8 cellular contexts compared by ENCODE assay signal in the genomic region with DNA sequence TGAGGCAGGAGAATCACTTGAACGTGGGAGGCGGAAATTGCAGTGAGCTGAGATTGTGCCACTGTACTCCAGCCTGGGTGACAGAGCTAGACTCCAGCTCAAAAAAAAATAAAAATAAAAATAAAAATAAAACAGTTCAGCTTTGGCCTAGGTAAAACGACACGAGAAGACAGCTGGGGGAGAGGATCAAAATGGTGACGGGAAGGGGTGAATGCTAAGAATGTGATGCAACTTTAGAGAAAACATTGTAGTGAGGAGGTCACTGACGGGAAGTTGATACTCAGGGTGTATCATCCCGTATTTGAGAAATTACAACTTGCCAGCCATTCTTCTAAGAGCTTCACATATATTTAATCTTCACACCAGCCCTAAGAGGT. TPM values are rescaled to one million over a fixed set of nuclear protein-coding genes. Genes with fewer than 3 reads are reported as not detected.
DNase-seq lines count a peak whose midpoint lies in the region; ATAC-seq, FAIRE-seq and TF ChIP-seq lines count a peak whose summit lies in the region.

No MANE protein-coding gene starts in this region.

- ATAC-seq in HG03432 (IDR thresholded peaks at IDR 0.05; ENCODE audit: unreplicated experiment) = no peak

- no peak for TF ChIP-seq CTCF in Caco-2 (IDR thresholded peaks at IDR 0.05; ENCODE audit: insufficient read depth in 1 of 2, low read depth in 1 of 2, low read length in 1 of 2, severe bottlenecking in 1 of 2, unreplicated experiment in 1 of 2)
- no peak for TF ChIP-seq CTCF in OCI-LY1 (IDR thresholded peaks at IDR 0.05; ENCODE audit: low read length)
- no peak for TF ChIP-seq CTCF in endothelial cell of umbilical vein (IDR thresholded peaks at IDR 0.05; ENCODE audit: extremely low read depth in 1 of 2, insufficient read depth in 1 of 2, low read depth in 1 of 2, low read length in 2 of 2)
- no peak for TF ChIP-seq CTCF in ovary (IDR thresholded peaks at IDR 0.05)

- TF ChIP-seq EP300 in ovary (IDR thresholded peaks at IDR 0.05) = no peak

- TF ChIP-seq POLR2A in endothelial cell of umbilical vein (IDR thresholded peaks at IDR 0.05; ENCODE audit: low read depth, low read length) = no peak
- no peak for TF ChIP-seq POLR2A in ovary (IDR thresholded peaks at IDR 0.05)

- 66 to 69% (median 66%) methylated on average over 7 of the region's 7 CpGs for WGBS in ovary, 3 donors

- H3K9me1 ChIP-seq in endothelial cell of umbilical vein (replicated peaks; ENCODE audit: control insufficient read depth, extremely low read depth, insufficient read depth, low read length) = no peaks in the 10 kb centered on the region

- H2AFZ ChIP-seq in OCI-LY1 (ENCODE audit: low read length) (no peak overlapping the region), endothelial cell of umbilical vein (ENCODE audit: low read depth, low read length) (no peak overlapping the region)

- BruUV-seq in Caco-2 (replicated peaks; lab: Mats Ljungman, UMichigan) (no TSS peak), endothelial cell of umbilical vein (replicated peaks; lab: Mats Ljungman, UMichigan) (TSS peak; percentile 13)

- H3K79me2 ChIP-seq in OCI-LY1 (ENCODE audit: insufficient read depth, low read length) (no peaks in the 10 kb centered on the region), endothelial cell of umbilical vein (ENCODE audit: control insufficient read depth, insufficient read depth, low read length) (no peaks in the 10 kb centered on the region)

- peak overlapping the region; percentile 86 for H3K9ac ChIP-seq in OCI-LY1 (ENCODE audit: low read length)
- no peak overlapping the region for H3K9ac ChIP-seq in endothelial cell of umbilical vein (replicated peaks; ENCODE audit: extremely low read depth, insufficient read depth, low read length)

- FAIRE-seq in endothelial cell of umbilical vein (lab: Jason Lieb, UNC) = peak; percentile 60

- peak overlapping the region; percentile 65 for H3K27ac Mint-ChIP-seq in Caco-2 (ENCODE audit: unreplicated experiment)

- H3K4me1 Mint-ChIP-seq in Caco-2 (ENCODE audit: low read depth, unreplicated experiment) = no peaks in the 10 kb centered on the region

- H3K4me3 ChIP-seq in Caco-2 (ENCODE audit: low read depth, low read length) (peak overlapping the region; percentile 83), OCI-LY1 (ENCODE audit: low read depth, low read length, poor library complexity, severe bottlenecking) (peak overlapping the region; percentile 88), endothelial cell of umbilical vein (replicated peaks in 1 of 3; ENCODE audit: insufficient read depth in 1 of 3, low read depth in 1 of 3, low read length in 3 of 3) (peak overlapping the region in 2 of 3 experiments; percentile 67 to 73), ovary (peak overlapping the region; percentile 90)

- H3K4me1 ChIP-seq in Caco-2 (no peaks in the 10 kb centered on the region), OCI-LY1 (ENCODE audit: insufficient read depth, low read length, severe bottlenecking) (peaks cover 8% of the 10 kb centered on the region), endothelial cell of umbilical vein (ENCODE audit: control insufficient read depth, extremely low read depth, insufficient read depth, low read length) (peaks cover 6% of the 10 kb centered on the region), ovary (ENCODE audit: insufficient read depth) (no peaks in the 10 kb centered on the region)

- peak overlapping the region; percentile 72 for H3K4me3 Mint-ChIP-seq in Caco-2 (ENCODE audit: unreplicated experiment)

- H3K9me3 ChIP-seq in Caco-2 (no peaks in the 10 kb centered on the region), OCI-LY1 (ENCODE audit: low read length) (no peaks in the 10 kb centered on the region), endothelial cell of umbilical vein (replicated peaks; ENCODE audit: control insufficient read depth, insufficient read depth, low read length) (no peaks in the 10 kb centered on the region), ovary (no peaks in the 10 kb centered on the region)

- no peaks in the 10 kb centered on the region for H4K20me1 ChIP-seq in OCI-LY1 (ENCODE audit: insufficient read depth, low read length)
- no peaks in the 10 kb centered on the region for H4K20me1 ChIP-seq in endothelial cell of umbilical vein (replicated peaks; ENCODE audit: control insufficient read depth, extremely low read depth, insufficient read depth, low read length)

- intact Hi-C loops in Caco-2 (cut with micrococcal nuclease; ENCODE audit: unreplicated experiment) = loop anchor here (2.0 kb wide), 1 partner anchor 24 kb away; no protein-coding TSS in a partner anchor
- intact Hi-C loops in endothelial cell of umbilical vein (cut with micrococcal nuclease) = loop anchor here (2.0 to 5.0 kb wide), 2 partner anchors 38 to 68 kb away; a partner anchor contains a TSS
- intact Hi-C loops in ovary (cut with DNase I) = no loop called here

- no peaks in the 10 kb centered on the region for H3K9me2 ChIP-seq in OCI-LY1 (ENCODE audit: low read depth, low read length)

- dilution Hi-C loops in endothelial cell of umbilical vein (cut with MboI; ENCODE audit: extremely low pct_ligation_motif_present, low sequenced_read_pairs) = no loop called here

- peaks cover 55% of the 10 kb centered on the region for H3K36me3 Mint-ChIP-seq in Caco-2 (ENCODE audit: insufficient read depth, unreplicated experiment)

- H3F3A ChIP-seq in OCI-LY1 (ENCODE audit: insufficient read depth, low read length) = no peaks in the 10 kb centered on the region

- H3K36me3 ChIP-seq in Caco-2 (ENCODE audit: control insufficient read depth, insufficient read depth, low read length) (no peaks in the 10 kb centered on the region), OCI-LY1 (ENCODE audit: insufficient read depth, low read length) (peaks cover 41% of the 10 kb centered on the region), endothelial cell of umbilical vein (ENCODE audit: control insufficient read depth in 2 of 2, extremely low read depth in 1 of 2, insufficient read depth in 2 of 2, low read length in 2 of 2) (peaks cover 10 to 27% of the 10 kb centered on the region in 2 experiments), ovary (no peaks in the 10 kb centered on the region)

- no peak overlapping the region for H3K27ac ChIP-seq in OCI-LY1 (ENCODE audit: low read depth, low read length, poor library complexity, severe bottlenecking)
- H3K27ac ChIP-seq in endothelial cell of umbilical vein (ENCODE audit: insufficient read depth, low read depth, low read length) = no peak overlapping the region
- H3K27ac ChIP-seq in ovary = peak overlapping the region in 1 of 2 donors; percentile 76

- H3K27me3 ChIP-seq in Caco-2 (replicated peaks; ENCODE audit: control insufficient read depth, insufficient read depth, low read length) = no peaks in the 10 kb centered on the region
- no peaks in the 10 kb centered on the region for H3K27me3 ChIP-seq in OCI-LY1 (ENCODE audit: insufficient read depth, low read length)
- no peaks in the 10 kb centered on the region for H3K27me3 ChIP-seq in endothelial cell of umbilical vein (ENCODE audit: control insufficient read depth in 2 of 2, insufficient read depth in 2 of 2, low read length in 2 of 2)
- H3K27me3 ChIP-seq in ovary = no peaks in the 10 kb centered on the region

- DNase-seq in Caco-2 (no peak), endothelial cell of umbilical vein (ENCODE audit: low read depth, low spot score) (no peak), ovary (no peak), NCI-H146 (lab: John Stamatoyannopoulos, UW) (no peak), HCEC 1CT (no peak)
- no peak for DNase-seq in activated CD4-positive, CD25-positive, alpha-beta regulatory T cell treated with anti-CD3 and anti-CD28 coated beads, Interleukin-2, amount 50 U/mL, for 72 hours

- H3K4me2 ChIP-seq in OCI-LY1 (ENCODE audit: low read length) (peak overlapping the region; percentile 72), endothelial cell of umbilical vein (ENCODE audit: insufficient read depth, low read length) (peak overlapping the region; percentile 45)

- no peaks in the 10 kb centered on the region for H3K9me3 Mint-ChIP-seq in Caco-2 (ENCODE audit: unreplicated experiment)

- CTCF ChIA-PET in Caco-2 (lab: Charles Lee) (interaction anchor here (0.7 kb wide), 1 partner anchor 10 kb away, joined by 4 read pairs; no protein-coding TSS in a partner anchor), endothelial cell of umbilical vein (lab: Charles Lee) (interaction anchor here (0.7 to 2.9 kb wide), 7 partner anchors 9 to 69 kb away, joined by 3 to 16 read pairs (median 5); partner anchors contain the start of genes CAMK2G and ZSWIM8)

- POLR2A ChIA-PET in Caco-2 (lab: Charles Lee) = no interaction called here
- POLR2A ChIA-PET in endothelial cell of umbilical vein (lab: Charles Lee) = interaction anchor here (1.1 kb wide), 1 partner anchor 10 kb away, joined by 3 read pairs; no protein-coding TSS in a partner anchor

- H3K27me3 Mint-ChIP-seq in Caco-2 (ENCODE audit: insufficient read depth, unreplicated experiment) = no peaks in the 10 kb centered on the region

RNA-seq across cellular contexts. Expression of gene NDST2, which starts 1.1 kb away (rescaled TPM):
- total RNA-seq in Caco-2 (2022) (16.8 and 18.6 TPM in 2 replicates), endothelial cell of umbilical vein (26.3 and 30.2 TPM in 2 replicates), ovary (10 to 100 TPM; 24.4 to 37.5 (median 30.5) TPM)
- polyA plus RNA-seq in endothelial cell of umbilical vein (25.0 and 30.1 TPM in 2 replicates), ovary (10 to 100 TPM; 16.7 to 17.0 TPM)
- 15.3 and 16.0 TPM in 2 replicates for polyA plus RNA-seq in endothelial cell of umbilical vein (2011; cell fraction: cytosol; rRNA removed)
- polyA plus RNA-seq in endothelial cell of umbilical vein (2011; cell fraction: nucleus; rRNA removed) = 56.8 and 73.6 TPM in 2 replicates
- 23.2 and 25.0 TPM in 2 replicates for polyA plus RNA-seq in endothelial cell of umbilical vein (2012)
- polyA minus RNA-seq in endothelial cell of umbilical vein = 43.4 and 44.0 TPM in 2 replicates
- polyA minus RNA-seq in endothelial cell of umbilical vein (2011; cell fraction: cytosol; rRNA and poly(A)+ RNA removed) = 2.8 TPM
- 30.6 and 41.0 TPM in 2 replicates for polyA minus RNA-seq in endothelial cell of umbilical vein (2011; cell fraction: nucleus; rRNA and poly(A)+ RNA removed)

RNA-seq across cellular contexts. Expression of gene ZSWIM8, which starts 24.9 kb away (rescaled TPM):
- total RNA-seq in Caco-2 (2022) (93.2 and 103 TPM in 2 replicates), endothelial cell of umbilical vein (111 and 112 TPM in 2 replicates), ovary (10 to 100 TPM; 56.1 to 90.7 (median 69.3) TPM)
- polyA plus RNA-seq in endothelial cell of umbilical vein (230 and 372 TPM in 2 replicates), ovary (10 to 100 TPM; 42.7 to 80.9 TPM)
- polyA plus RNA-seq in endothelial cell of umbilical vein (2011; cell fraction: cytosol; rRNA removed) = 68.1 and 91.4 TPM in 2 replicates
- 408 and 539 TPM in 2 replicates for polyA plus RNA-seq in endothelial cell of umbilical vein (2011; cell fraction: nucleus; rRNA removed)
- polyA plus RNA-seq in endothelial cell of umbilical vein (2012) = 79.2 and 116 TPM in 2 replicates
- polyA minus RNA-seq in endothelial cell of umbilical vein = 162 and 169 TPM in 2 replicates
- 25.9 TPM for polyA minus RNA-seq in endothelial cell of umbilical vein (2011; cell fraction: cytosol; rRNA and poly(A)+ RNA removed)
- 99.0 and 127 TPM in 2 replicates for polyA minus RNA-seq in endothelial cell of umbilical vein (2011; cell fraction: nucleus; rRNA and poly(A)+ RNA removed)

RNA-seq across cellular contexts. Expression of gene CHCHD1, which starts 28.5 kb away (rescaled TPM):
- total RNA-seq in Caco-2 (2022) (42.0 and 44.1 TPM in 2 replicates), endothelial cell of umbilical vein (31.7 and 34.9 TPM in 2 replicates), ovary (10 to 100 TPM; 12.5 to 33.4 (median 16.9) TPM)
- polyA plus RNA-seq in endothelial cell of umbilical vein (32.1 and 39.2 TPM in 2 replicates), ovary (10 to 100 TPM; 26.3 to 30.6 TPM)
- 35.4 and 39.9 TPM in 2 replicates for polyA plus RNA-seq in endothelial cell of umbilical vein (2011; cell fraction: cytosol; rRNA removed)
- polyA plus RNA-seq in endothelial cell of umbilical vein (2011; cell fraction: nucleus; rRNA removed) = 14.3 and 20.2 TPM in 2 replicates
- 69.6 and 78.9 TPM in 2 replicates for polyA plus RNA-seq in endothelial cell of umbilical vein (2012)
- 7.8 and 9.8 TPM in 2 replicates for polyA minus RNA-seq in endothelial cell of umbilical vein
- 17.1 TPM for polyA minus RNA-seq in endothelial cell of umbilical vein (2011; cell fraction: cytosol; rRNA and poly(A)+ RNA removed)
- 3.6 and 4.7 TPM in 2 replicates for polyA minus RNA-seq in endothelial cell of umbilical vein (2011; cell fraction: nucleus; rRNA and poly(A)+ RNA removed)

Comparison
In these comparisons a context has a peak if more than half of its experiments do, and no peak if none do; other contexts are left out.
1. intact Hi-C loops: an anchor here in Caco-2 (2.0 kb wide) and endothelial cell of umbilical vein (2.0 to 5.0 kb wide); none called in ovary.